ENCODE assay signal across 15 cellular contexts in genomic region chr5:178323961-178324360, GRCh38.
DNase-seq lines count a peak whose midpoint lies in the region; ATAC-seq, FAIRE-seq and TF ChIP-seq lines count a peak whose summit lies in the region.
"Had no signal": no experiment of that assay in that cellular context is flagged by ENCODE, and none has a peak within 500 bp of the region (broad histone marks: within the 10 kb centered on the region; RNA-seq: fewer than 3 reads in every experiment).

No MANE protein-coding gene starts in this region.

- no TSS peak for BruUV-seq in HepG2 (replicated peaks; lab: Mats Ljungman, UMichigan)

- no peaks in the 10 kb centered on the region for H3K9me3 Mint-ChIP-seq in IgD-negative memory B cell

- 70% methylated on average over 4 of the region's 7 CpGs for whole genome bisulfite sequencing in right lobe of liver (ENCODE audit: insufficient coverage, low coverage, low lambda C conversion rate, missing lambda C conversion rate)
- 17% methylated on average over 5 of the region's 7 CpGs for WGBS in HepG2 (ENCODE audit: low lambda C conversion rate)

- POLR2A ChIA-PET in HepG2 (lab: Yijun Ruan, JAX) = no interaction called here

- TF ChIP-seq POLR2A in right lobe of liver (IDR thresholded peaks at IDR 0.05) (no peak), HepG2 (IDR thresholded peaks at IDR 0.05; ENCODE audit: insufficient read depth in 1 of 2, low read depth in 2 of 2, low read length in 2 of 2) (no peak)

- H2AFZ ChIP-seq in HepG2 (ENCODE audit: low read length) = no peak overlapping the region

- intact Hi-C loops in right lobe of liver (cut with DNase I) (no loop called here), HepG2 (cut with micrococcal nuclease; ENCODE audit: unreplicated experiment) (no loop called here)

- H3K27me3 ChIP-seq in right lobe of liver = no peaks in the 10 kb centered on the region
- H3K27me3 ChIP-seq in HepG2 (ENCODE audit: control insufficient read depth in 1 of 2, insufficient read depth in 2 of 2, low read length in 2 of 2) = peaks cover 3 to 30% of the 10 kb centered on the region in 2 experiments
- H3K27me3 ChIP-seq in foreskin keratinocyte = no peaks in the 10 kb centered on the region

- H3K4me1 Mint-ChIP-seq in IgD-negative memory B cell = peaks cover 16 to 19% (median 16%) of the 10 kb centered on the region in 3 donors

- no peak for TF ChIP-seq RAD21 in HepG2 (CRISPR knock-in tag; IDR thresholded peaks at IDR 0.05)

- no peak overlapping the region for H3K4me3 ChIP-seq in right lobe of liver
- no peak overlapping the region for H3K4me3 ChIP-seq in HepG2 (replicated peaks in 1 of 3; ENCODE audit: insufficient read depth in 1 of 3, low read depth in 2 of 3, low read length in 3 of 3)
- H3K4me3 ChIP-seq: thoracic aorta had no signal

- no peaks in the 10 kb centered on the region for H4K20me1 ChIP-seq in HepG2 (ENCODE audit: insufficient read depth, low read length)

- no peak for FAIRE-seq in HepG2 (lab: Jason Lieb, UNC)

- peaks cover 1% of the 10 kb centered on the region for H3K36me3 Mint-ChIP-seq in IgD-negative memory B cell
- H3K36me3 Mint-ChIP-seq: naive thymus-derived CD8-positive, alpha-beta T cell had no signal

- no peak overlapping the region for H3K27ac Mint-ChIP-seq in IgD-negative memory B cell
- H3K27ac Mint-ChIP-seq: naive thymus-derived CD8-positive, alpha-beta T cell had no signal

- peak in 2 of 3 donors; percentile 6 to 36 for DNase-seq in right lobe of liver
- no peak for DNase-seq in HepG2 (ENCODE audit: low spot score)
- DNase-seq in foreskin keratinocyte = no peak
- no peak for DNase-seq in stimulated activated CD4-positive, alpha-beta T cell treated with anti-CD3 and anti-CD28 coated beads, Interleukin-2, amount 100 ng/mL, for 24 hours
- no peak for DNase-seq in hypothalamus (lab: John Stamatoyannopoulos, UW)
- DNase-seq in NCI-H82 treated with DMSO at 0.1 percent for 48 hours (lab: John Stamatoyannopoulos, UW; ENCODE audit: unreplicated experiment) = no peak
- DNase-seq: amygdala; Calu3; foreskin fibroblast; naive thymus-derived CD8-positive, alpha-beta T cell; NCI-H1105; NCI-H510A treated with DMSO at 0.1 percent for 48 hours had no signal

- H3K79me2 ChIP-seq in HepG2 (ENCODE audit: insufficient read depth, low read length) = no peaks in the 10 kb centered on the region

- ATAC-seq in right lobe of liver (no peak), HepG2 (no peak), HG02610 (IDR thresholded peaks at IDR 0.05; ENCODE audit: unreplicated experiment) (peak; percentile 35), foreskin keratinocyte (no peak)
- ATAC-seq: naive thymus-derived CD8-positive, alpha-beta T cell had no signal

- H3K4me3 Mint-ChIP-seq in IgD-negative memory B cell = peak overlapping the region; percentile 33 to 94 (median 70)
- H3K4me3 Mint-ChIP-seq: naive thymus-derived CD8-positive, alpha-beta T cell had no signal

- H3K36me3 ChIP-seq in right lobe of liver = no peaks in the 10 kb centered on the region
- no peaks in the 10 kb centered on the region for H3K36me3 ChIP-seq in HepG2 (replicated peaks in 1 of 2; ENCODE audit: control insufficient read depth in 1 of 2, insufficient read depth in 2 of 2, low read length in 2 of 2)
- H3K36me3 ChIP-seq: thoracic aorta had no signal

- TF ChIP-seq EP300 in HepG2 (IDR thresholded peaks at IDR 0.05; ENCODE audit: low read depth in 2 of 2, low read length in 2 of 2) = no peak
- TF ChIP-seq EP300 in HepG2 (CRISPR knock-in tag; IDR thresholded peaks at IDR 0.05; ENCODE audit: borderline replicate concordance) = no peak

- H3K27me3 Mint-ChIP-seq in IgD-negative memory B cell = peaks cover 6% of the 10 kb centered on the region

- CTCF ChIA-PET in HepG2 (lab: Yijun Ruan, JAX; ENCODE audit: low intra/inter-chr PET ratio, low total read pairs) = no interaction called here

- TF ChIP-seq CTCF in right lobe of liver (IDR thresholded peaks at IDR 0.05) (no peak), HepG2 (CRISPR knock-in tag; IDR thresholded peaks at IDR 0.05) (no peak), foreskin keratinocyte (conservative IDR thresholded peaks at IDR 0.05) (no peak)

- in situ Hi-C loops in HepG2 (cut with HindIII; ENCODE audit: extremely low pct_ligation_motif_present, low pct_unique_long_range_greater_than_20kb) = no loop called here

- no peak overlapping the region for H3K4me2 ChIP-seq in HepG2 (ENCODE audit: low read depth, low read length)

- H3K4me1 ChIP-seq in right lobe of liver (no peaks in the 10 kb centered on the region), HepG2 (ENCODE audit: insufficient read depth, low read length) (no peaks in the 10 kb centered on the region), foreskin keratinocyte (no peaks in the 10 kb centered on the region)

- H3K9me3 ChIP-seq in right lobe of liver = no peaks in the 10 kb centered on the region
- no peaks in the 10 kb centered on the region for H3K9me3 ChIP-seq in HepG2 (ENCODE audit: low read length)
- H3K9me3 ChIP-seq: thoracic aorta had no signal

- H3K9ac ChIP-seq in HepG2 (ENCODE audit: insufficient read depth, low read depth, low read length) = no peak overlapping the region

- no peak overlapping the region for H3K27ac ChIP-seq in right lobe of liver
- H3K27ac ChIP-seq in HepG2 (ENCODE audit: extremely low read length, insufficient read depth, low read length) = no peak overlapping the region
- no peak overlapping the region for H3K27ac ChIP-seq in foreskin keratinocyte
- H3K27ac ChIP-seq: thoracic aorta had no signal

TF ChIP-seq in HepG2, 621 proteins besides CTCF, POLR2A, EP300 and RAD21 (continues in another document):
- TF ChIP-seq TARDBP (CRISPR knock-in tag; IDR thresholded peaks at IDR 0.05) = no peak
- no peak for TF ChIP-seq CAMTA2 (CRISPR knock-in tag; IDR thresholded peaks at IDR 0.05; ENCODE audit: borderline replicate concordance)
- TF ChIP-seq ZBTB8A (CRISPR knock-in tag; IDR thresholded peaks at IDR 0.05; ENCODE audit: borderline replicate concordance, low read depth) = no peak
- TF ChIP-seq ZNF569 (CRISPR knock-in tag; IDR thresholded peaks at IDR 0.05; ENCODE audit: borderline replicate concordance) = no peak
- TF ChIP-seq ZNF260 (CRISPR knock-in tag; IDR thresholded peaks at IDR 0.05; ENCODE audit: borderline replicate concordance, low read depth) = no peak
- TF ChIP-seq NFYC (CRISPR knock-in tag; IDR thresholded peaks at IDR 0.05) = no peak
- TF ChIP-seq ZSCAN31 (CRISPR knock-in tag; IDR thresholded peaks at IDR 0.05; ENCODE audit: low read depth) = no peak
- TF ChIP-seq TBX2 (CRISPR knock-in tag; IDR thresholded peaks at IDR 0.05; ENCODE audit: borderline replicate concordance) = no peak
- TF ChIP-seq IRF9 (CRISPR knock-in tag; IDR thresholded peaks at IDR 0.05; ENCODE audit: borderline replicate concordance) = no peak
- no peak for TF ChIP-seq ZFP90 (CRISPR knock-in tag; IDR thresholded peaks at IDR 0.05; ENCODE audit: borderline replicate concordance)
- TF ChIP-seq SIX1 (CRISPR knock-in tag; IDR thresholded peaks at IDR 0.05; ENCODE audit: borderline replicate concordance) = no peak
- no peak for TF ChIP-seq PAX8 (CRISPR knock-in tag; IDR thresholded peaks at IDR 0.05; ENCODE audit: borderline replicate concordance)
- no peak for TF ChIP-seq ZBTB43 (CRISPR knock-in tag; conservative IDR thresholded peaks at IDR 0.05)
- TF ChIP-seq RFXANK (CRISPR knock-in tag; IDR thresholded peaks at IDR 0.05) = no peak
- no peak for TF ChIP-seq ZNF749 (CRISPR knock-in tag; IDR thresholded peaks at IDR 0.05; ENCODE audit: borderline replicate concordance)
- TF ChIP-seq ZNF775 (CRISPR knock-in tag; IDR thresholded peaks at IDR 0.05; ENCODE audit: borderline replicate concordance) = no peak
- TF ChIP-seq ZSCAN29 (CRISPR knock-in tag; conservative IDR thresholded peaks at IDR 0.05) = no peak
- TF ChIP-seq ZFY (CRISPR knock-in tag; IDR thresholded peaks at IDR 0.05) = no peak

Comparison
In these comparisons a context has a peak if more than half of its experiments do, and no peak if none do; other contexts are left out.
1. DNase-seq: peak in right lobe of liver (2 of 3); none in HepG2 (single experiment), foreskin keratinocyte (0 of 2), stimulated activated CD4-positive, alpha-beta T cell treated with anti-CD3 and anti-CD28 coated beads, Interleukin-2, amount 100 ng/mL, for 24 hours (0 of 2), hypothalamus (0 of 51) and NCI-H82 treated with DMSO at 0.1 percent for 48 hours (single experiment).